ENCODE assay signal across 15 cellular contexts in the genomic region with DNA sequence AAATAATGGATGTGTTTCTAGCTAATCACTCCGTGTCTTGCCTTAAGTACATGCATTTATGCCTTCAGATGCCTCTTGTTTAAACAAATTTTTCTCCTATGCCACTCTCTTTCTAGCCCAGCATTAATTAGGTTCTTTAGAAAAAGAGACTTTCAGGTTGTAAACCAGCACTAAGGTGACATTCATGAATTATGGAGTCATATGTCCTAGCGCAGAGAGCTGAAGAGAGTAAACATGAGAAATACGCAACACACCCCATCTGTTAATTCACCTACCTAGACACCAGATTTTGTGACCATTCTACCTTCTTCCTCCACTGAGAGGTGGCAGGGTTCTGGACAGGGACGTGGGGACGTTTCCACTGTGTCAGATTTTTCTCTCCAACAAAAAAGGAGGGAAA.
"Had no signal": no experiment of that assay in that cellular context is flagged by ENCODE, and none has a peak within 500 bp of the region (broad histone marks: within the 10 kb centered on the region; RNA-seq: fewer than 3 reads in every experiment).

No MANE protein-coding gene starts in this region.

- H3K9me3 Mint-ChIP-seq: activated CD4-positive, alpha-beta memory T cell treated with anti-CD3 and anti-CD28 coated beads, Interleukin-2, amount 10 ng/mL, durations not matched to agents 7 days and 5 days; activated CD4-positive, alpha-beta T cell treated with anti-CD3 and anti-CD28 coated beads, Interleukin-2, amount 10 ng/mL, durations not matched to agents 24 days and 14 days; activated naive CD4-positive, alpha-beta T cell treated with anti-CD3 and anti-CD28 coated beads, Interleukin-2, amount 10 ng/mL, durations not matched to agents 7 days and 5 days had no signal

- H3K27ac Mint-ChIP-seq: activated CD4-positive, alpha-beta memory T cell treated with anti-CD3 and anti-CD28 coated beads, Interleukin-2, amount 10 ng/mL, durations not matched to agents 7 days and 5 days; activated CD4-positive, alpha-beta T cell treated with anti-CD3 and anti-CD28 coated beads, Interleukin-2, amount 10 ng/mL, durations not matched to agents 24 days and 14 days; activated naive CD4-positive, alpha-beta T cell treated with anti-CD3 and anti-CD28 coated beads, Interleukin-2, amount 10 ng/mL, durations not matched to agents 7 days and 5 days; naive thymus-derived CD8-positive, alpha-beta T cell; neural progenitor cell; stimulated activated naive B cell treated with anti-CD40 and anti-IgM and Interleukin-4, amounts not matched to agents 10 μg/mL and 1 μg/mL and 100 μg/mL, for 72 hours had no signal

- H3K36me3 Mint-ChIP-seq: activated naive CD4-positive, alpha-beta T cell treated with anti-CD3 and anti-CD28 coated beads, Interleukin-2, amount 10 ng/mL, durations not matched to agents 7 days and 5 days; stimulated activated naive B cell treated with anti-CD40 and anti-IgM and Interleukin-4, amounts not matched to agents 10 μg/mL and 1 μg/mL and 100 μg/mL, for 72 hours had no signal

- H3K4me1 Mint-ChIP-seq: activated CD4-positive, alpha-beta memory T cell treated with anti-CD3 and anti-CD28 coated beads, Interleukin-2, amount 10 ng/mL, durations not matched to agents 7 days and 5 days; activated CD4-positive, alpha-beta T cell treated with anti-CD3 and anti-CD28 coated beads, Interleukin-2, amount 10 ng/mL, durations not matched to agents 24 days and 14 days; activated naive CD4-positive, alpha-beta T cell treated with anti-CD3 and anti-CD28 coated beads, Interleukin-2, amount 10 ng/mL, durations not matched to agents 7 days and 5 days; naive thymus-derived CD8-positive, alpha-beta T cell; stimulated activated naive B cell treated with anti-CD40 and anti-IgM and Interleukin-4, amounts not matched to agents 10 μg/mL and 1 μg/mL and 100 μg/mL, for 72 hours had no signal

- H3K4me3 Mint-ChIP-seq: activated CD4-positive, alpha-beta memory T cell treated with anti-CD3 and anti-CD28 coated beads, Interleukin-2, amount 10 ng/mL, durations not matched to agents 7 days and 5 days; activated CD4-positive, alpha-beta T cell treated with anti-CD3 and anti-CD28 coated beads, Interleukin-2, amount 10 ng/mL, durations not matched to agents 24 days and 14 days; activated naive CD4-positive, alpha-beta T cell treated with anti-CD3 and anti-CD28 coated beads, Interleukin-2, amount 10 ng/mL, durations not matched to agents 7 days and 5 days; naive thymus-derived CD8-positive, alpha-beta T cell; neural progenitor cell; stimulated activated naive B cell treated with anti-CD40 and anti-IgM and Interleukin-4, amounts not matched to agents 10 μg/mL and 1 μg/mL and 100 μg/mL, for 72 hours had no signal

- DNase-seq: activated CD4-positive, alpha-beta memory T cell treated with anti-CD3 and anti-CD28 coated beads, Interleukin-2, amount 10 ng/mL, durations not matched to agents 7 days and 5 days; activated CD4-positive, alpha-beta T cell treated with anti-CD3 and anti-CD28 coated beads, Interleukin-2, amount 10 ng/mL, durations not matched to agents 24 days and 14 days; activated effector memory CD4-positive, alpha-beta T cell treated with anti-CD3 and anti-CD28 coated beads, Interleukin-2, amount 50 U/mL, for 16 hours; activated naive CD4-positive, alpha-beta T cell treated with anti-CD3 and anti-CD28 coated beads, Interleukin-2, amount 10 ng/mL, durations not matched to agents 7 days and 5 days; kidney; naive thymus-derived CD8-positive, alpha-beta T cell; posterior cingulate gyrus; sigmoid colon; stimulated activated CD4-positive, alpha-beta T cell treated with anti-CD3 and anti-CD28 coated beads, Interleukin-2, amount 100 ng/mL, for 48 hours; stimulated activated CD8-positive, alpha-beta memory T cell treated with anti-CD3 and anti-CD28 coated beads, Interleukin-4, amount 100 ng/mL, for 48 hours; stimulated activated naive B cell treated with anti-CD40 and anti-IgM and Interleukin-4, amounts not matched to agents 10 μg/mL and 1 μg/mL and 100 μg/mL, for 72 hours; testis; trophoblast cell; uterus had no signal
